In genomic region chr15:67180514-67181191, GRCh38 we compare ENCODE assay signal across 16 cellular contexts.
DNase-seq lines count a peak whose midpoint lies in the region; ATAC-seq and TF ChIP-seq lines count a peak whose summit lies in the region.
"Had no signal": no experiment of that assay in that cellular context is flagged by ENCODE, and none has a peak within 500 bp of the region (broad histone marks: within the 10 kb centered on the region; RNA-seq: fewer than 3 reads in every experiment).

No MANE protein-coding gene starts in this region.

- no peak overlapping the region for H3K27ac ChIP-seq in PC-3 (ENCODE audit: low read length)
- H3K27ac ChIP-seq in foreskin keratinocyte: no peak overlapping the region
- peak overlapping the region; percentile 93 to 99 (median 96) for H3K27ac ChIP-seq in gastrocnemius medialis
- H3K27ac ChIP-seq: parathyroid adenoma, RWPE1 had no signal

- no peak overlapping the region for H3K4me3 Mint-ChIP-seq in activated T-cell treated with anti-CD3 and anti-CD28 coated beads, Interleukin-2, amount 50 U/mL, for 24 hours
- no peak overlapping the region for H3K4me3 Mint-ChIP-seq in activated T-helper 2 cell treated with anti-CD3 and anti-CD28 coated beads, Interferon-gamma antibody, Interleukin-2, Interleukin-4, amounts not matched to agents 10 μg/mL and 5 μg/mL and 100 μg/mL, durations not matched to agents 14 hours and 24 hours and 36 hours (ENCODE audit: low read depth)
- H3K4me3 Mint-ChIP-seq: T-helper 1 cell treated with Interleukin-12 subunit alpha and Interleukin-12 subunit beta and Interleukin-4 antibody, amounts not matched to agents 30 μg/mL and 1 μg/mL, for 36 hours had no signal

- H3K36me3 Mint-ChIP-seq in activated T-cell treated with anti-CD3 and anti-CD28 coated beads, Interleukin-2, amount 50 U/mL, for 24 hours (ENCODE audit: low read depth): peaks cover 67% of the 10 kb centered on the region
- peaks cover 53% of the 10 kb centered on the region for H3K36me3 Mint-ChIP-seq in activated T-helper 2 cell treated with anti-CD3 and anti-CD28 coated beads, Interferon-gamma antibody, Interleukin-2, Interleukin-4, amounts not matched to agents 10 μg/mL and 5 μg/mL and 100 μg/mL, durations not matched to agents 14 hours and 24 hours and 36 hours (ENCODE audit: low read depth)

- H3K4me1 Mint-ChIP-seq in activated T-cell treated with anti-CD3 and anti-CD28 coated beads, Interleukin-2, amount 50 U/mL, for 24 hours (ENCODE audit: low read depth): peaks cover 25% of the 10 kb centered on the region
- peaks cover 10% of the 10 kb centered on the region for H3K4me1 Mint-ChIP-seq in activated T-helper 2 cell treated with anti-CD3 and anti-CD28 coated beads, Interferon-gamma antibody, Interleukin-2, Interleukin-4, amounts not matched to agents 10 μg/mL and 5 μg/mL and 100 μg/mL, durations not matched to agents 14 hours and 24 hours and 36 hours (ENCODE audit: low read depth)

- no peaks in the 10 kb centered on the region for H3K27me3 ChIP-seq in PC-3 (ENCODE audit: low read length)
- H3K27me3 ChIP-seq in foreskin keratinocyte: no peaks in the 10 kb centered on the region
- H3K27me3 ChIP-seq in gastrocnemius medialis: no peaks in the 10 kb centered on the region

- no peaks in the 10 kb centered on the region for H3K9me3 Mint-ChIP-seq in activated T-cell treated with anti-CD3 and anti-CD28 coated beads, Interleukin-2, amount 50 U/mL, for 24 hours
- H3K9me3 Mint-ChIP-seq in activated T-helper 2 cell treated with anti-CD3 and anti-CD28 coated beads, Interferon-gamma antibody, Interleukin-2, Interleukin-4, amounts not matched to agents 10 μg/mL and 5 μg/mL and 100 μg/mL, durations not matched to agents 14 hours and 24 hours and 36 hours: no peaks in the 10 kb centered on the region
- H3K9me3 Mint-ChIP-seq: T-helper 1 cell treated with Interleukin-12 subunit alpha and Interleukin-12 subunit beta and Interleukin-4 antibody, amounts not matched to agents 30 μg/mL and 1 μg/mL, for 36 hours had no signal

- H3K36me3 ChIP-seq in PC-3 (ENCODE audit: low read depth, low read length) (peaks cover 68% of the 10 kb centered on the region), gastrocnemius medialis (peaks cover 0 to 6% of the 10 kb centered on the region in 2 donors)

- POLR2A ChIA-PET in PC-3 (lab: Charles Lee; ENCODE audit: unreplicated experiment): no interaction called here

- H3K4me3 ChIP-seq in PC-3 (ENCODE audit: low read length) (no peak overlapping the region), gastrocnemius medialis (no peak overlapping the region)

- H3K9ac ChIP-seq in PC-3 (ENCODE audit: low read length): no peak overlapping the region
- H3K9ac ChIP-seq: parathyroid adenoma had no signal

- CTCF ChIA-PET in PC-3 (lab: Charles Lee): no interaction called here

- H3F3A ChIP-seq in PC-3 (ENCODE audit: low read length, unreplicated experiment): no peaks in the 10 kb centered on the region

- peaks cover 46% of the 10 kb centered on the region for H3K79me2 ChIP-seq in PC-3 (ENCODE audit: low read length)
- H3K79me2 ChIP-seq: parathyroid adenoma had no signal

- no peak for ATAC-seq in PC-3
- ATAC-seq in foreskin keratinocyte: no peak
- no peak for ATAC-seq in gastrocnemius medialis
- ATAC-seq in HG03108 (IDR thresholded peaks at IDR 0.05; ENCODE audit: unreplicated experiment): no peak

- no peaks in the 10 kb centered on the region for H3K27me3 Mint-ChIP-seq in activated T-cell treated with anti-CD3 and anti-CD28 coated beads, Interleukin-2, amount 50 U/mL, for 24 hours
- no peaks in the 10 kb centered on the region for H3K27me3 Mint-ChIP-seq in activated T-helper 2 cell treated with anti-CD3 and anti-CD28 coated beads, Interferon-gamma antibody, Interleukin-2, Interleukin-4, amounts not matched to agents 10 μg/mL and 5 μg/mL and 100 μg/mL, durations not matched to agents 14 hours and 24 hours and 36 hours (ENCODE audit: low read depth)

- H3K4me1 ChIP-seq in PC-3 (ENCODE audit: insufficient read depth, low read length): peaks cover 38% of the 10 kb centered on the region
- H3K4me1 ChIP-seq in foreskin keratinocyte: peaks cover 23% of the 10 kb centered on the region
- H3K4me1 ChIP-seq in gastrocnemius medialis: peaks cover 43 to 71% of the 10 kb centered on the region in 2 donors
- H3K4me1 ChIP-seq: parathyroid adenoma had no signal

- in situ Hi-C loops in gastrocnemius medialis (cut with MboI; ENCODE audit: low sequenced_read_pairs in 4 of 4): no loop called here

- H3K9me2 ChIP-seq in PC-3 (replicated peaks; ENCODE audit: low read length): no peaks in the 10 kb centered on the region

- intact Hi-C loops in PC-3 (cut with micrococcal nuclease) (no loop called here), gastrocnemius medialis (cut with DNase I; ENCODE audit: low total_unique reads) (loop anchor here (10.0 kb wide), 1 partner anchor 1094 kb away; the partner anchor contains the start of gene FEM1B)
- intact Hi-C loops in activated T-helper 2 cell treated with anti-CD3 and anti-CD28 coated beads, Interferon-gamma antibody, Interleukin-2, Interleukin-4, amounts not matched to agents 10 μg/mL and 5 μg/mL and 100 μg/mL, durations not matched to agents 14 hours and 24 hours and 36 hours (cut with micrococcal nuclease): no loop called here

- no peaks in the 10 kb centered on the region for H3K9me3 ChIP-seq in PC-3 (ENCODE audit: low read length)
- H3K9me3 ChIP-seq in gastrocnemius medialis: no peaks in the 10 kb centered on the region

- H2AFZ ChIP-seq in PC-3 (ENCODE audit: low read length): no peak overlapping the region
- H2AFZ ChIP-seq: parathyroid adenoma had no signal

- H3K27ac Mint-ChIP-seq in activated T-cell treated with anti-CD3 and anti-CD28 coated beads, Interleukin-2, amount 50 U/mL, for 24 hours: no peak overlapping the region
- H3K27ac Mint-ChIP-seq in activated T-helper 2 cell treated with anti-CD3 and anti-CD28 coated beads, Interferon-gamma antibody, Interleukin-2, Interleukin-4, amounts not matched to agents 10 μg/mL and 5 μg/mL and 100 μg/mL, durations not matched to agents 14 hours and 24 hours and 36 hours: no peak overlapping the region

- TF ChIP-seq POLR2A in gastrocnemius medialis (IDR thresholded peaks at IDR 0.05): no peak

- TF ChIP-seq CTCF in PC-3 (conservative IDR thresholded peaks at IDR 0.05; ENCODE audit: low read depth, low read length) (0 out of 2 replicates have a peak, but pooled peaks have one; percentile 15), foreskin keratinocyte (conservative IDR thresholded peaks at IDR 0.05) (peak; percentile 29), gastrocnemius medialis (IDR thresholded peaks at IDR 0.05 in 4 of 5, conservative IDR thresholded peaks at IDR 0.05 in 1 of 5) (no peak)

- no TSS peak for BruUV-seq in PC-3 (replicated peaks; lab: Mats Ljungman, UMichigan)

- DNase-seq in activated T-cell treated with anti-CD3 and anti-CD28 coated beads, Interleukin-2, amount 50 U/mL, for 24 hours: peak; percentile 24
- no peak for DNase-seq in activated T-cell treated with anti-CD3 and anti-CD28 coated beads, Interleukin-2, amount 50 U/mL, for 1 hour
- no peak for DNase-seq in PC-3
- DNase-seq in foreskin keratinocyte: no peak
- DNase-seq in gastrocnemius medialis: peak in 1 of 2 donors; percentile 13
- DNase-seq in activated T-helper 2 cell treated with anti-CD3 and anti-CD28 coated beads, Interferon-gamma antibody, Interleukin-2, Interleukin-4, amounts not matched to agents 10 μg/mL and 5 μg/mL and 100 μg/mL, durations not matched to agents 14 hours and 24 hours and 36 hours (ENCODE audit: low spot score): no peak
- DNase-seq in stimulated activated naive CD4-positive, alpha-beta T cell treated with Interleukin-2 at 50 U/mL for 16 hours (lab: John Stamatoyannopoulos, UW): no peak
- DNase-seq: activated CD4-positive, alpha-beta T cell treated with anti-CD3 and anti-CD28 coated beads for 4 hours; activated T-cell treated with anti-CD3 and anti-CD28 coated beads for 4 hours; cortex of kidney; NCI-H446 treated with DMSO at 0.1 percent for 48 hours; stimulated activated CD4-positive, alpha-beta T cell treated with anti-CD3 and anti-CD28 coated beads, Interleukin-12 subunit alpha, Interleukin-12 subunit beta, amount 100 ng/mL, for 4 hours had no signal

- H3K4me2 ChIP-seq in PC-3 (ENCODE audit: low read length): no peak overlapping the region

- no peaks in the 10 kb centered on the region for H4K20me1 ChIP-seq in PC-3 (ENCODE audit: low read length)

Comparison
In these comparisons a context has a peak if more than half of its experiments do, and no peak if none do; other contexts are left out.
1. H3K27ac ChIP-seq: peak in gastrocnemius medialis (4 of 4); none in PC-3 (single experiment) and foreskin keratinocyte (single experiment).
2. CTCF ChIP-seq: peak in PC-3 (single experiment) and foreskin keratinocyte (single experiment); none in gastrocnemius medialis (0 of 5).